ENCODE assay signal across 8 cellular contexts in genomic region chr2:138500592-138501426, GRCh38. TPM values are rescaled to one million over a fixed set of nuclear protein-coding genes. Genes with fewer than 3 reads are reported as not detected.
DNase-seq lines count a peak whose midpoint lies in the region; ATAC-seq and TF ChIP-seq lines count a peak whose summit lies in the region.

No MANE protein-coding gene starts in this region.

- DNase-seq in AG04450 (ENCODE audit: low read depth, low spot score) (no peak), astrocyte of the cerebellum (ENCODE audit: low read depth) (no peak), left colon (peak in 1 of 2 donors; percentile 33), thoracic aorta (ENCODE audit: low spot score) (no peak), GM19238 (ENCODE audit: insufficient read length, low spot score) (no peak), Ammon's horn (ENCODE audit: low spot score) (no peak)

- CTCF ChIA-PET in AG04450 (lab: Charles Lee): interaction anchor here (0.6 to 0.9 kb wide), 5 partner anchors 13 to 537 kb away, joined by 3 to 8 read pairs (median 3); no protein-coding TSS in a partner anchor

- in situ Hi-C loops in astrocyte of the cerebellum (cut with HindIII; ENCODE audit: low sequenced_read_pairs): no loop called here

- H3K27me3 ChIP-seq in AG04450 (ENCODE audit: control insufficient read depth, insufficient read depth, low read length) (no peaks in the 10 kb centered on the region), thoracic aorta (replicated peaks; ENCODE audit: insufficient read depth) (no peaks in the 10 kb centered on the region)

- POLR2A ChIA-PET in AG04450 (lab: Yijun Ruan, JAX): no interaction called here

- H3K36me3 ChIP-seq in thoracic aorta: no peaks in the 10 kb centered on the region

- H3K27ac ChIP-seq in AG04450 (ENCODE audit: low read depth, low read length) (peak overlapping the region; percentile 84), thoracic aorta (peak overlapping the region; percentile 94 to 98)

- peak overlapping the region; percentile 76 for H3K4me3 ChIP-seq in AG04450 (ENCODE audit: low read depth, low read length)
- peak overlapping the region; percentile 80 for H3K4me3 ChIP-seq in astrocyte of the cerebellum (ENCODE audit: low read depth, low read length)
- peak overlapping the region; percentile 87 for H3K4me3 ChIP-seq in thoracic aorta

- intact Hi-C loops in left colon (cut with DNase I, micrococcal nuclease): no loop called here

- TF ChIP-seq CTCF in AG04450 (IDR thresholded peaks at IDR 0.05; ENCODE audit: low read depth, low read length) (no peak), astrocyte of the cerebellum (IDR thresholded peaks at IDR 0.05; ENCODE audit: low read depth, low read length, missing control alignments) (no peak), thoracic aorta (IDR thresholded peaks at IDR 0.05) (no peak)

- H3K9me3 ChIP-seq in AG04450 (ENCODE audit: control insufficient read depth, insufficient read depth, low read length) (no peaks in the 10 kb centered on the region), thoracic aorta (no peaks in the 10 kb centered on the region)

- H3K4me1 ChIP-seq in thoracic aorta (ENCODE audit: control insufficient read depth in 1 of 2, low read depth in 2 of 2): peaks cover 27 to 44% of the 10 kb centered on the region in 2 donors

- ATAC-seq in GM19328 (IDR thresholded peaks at IDR 0.05; ENCODE audit: unreplicated experiment) (peak; percentile 1), HG03571 (IDR thresholded peaks at IDR 0.05; ENCODE audit: unreplicated experiment) (peak; percentile 6), left colon (peak; percentile 25), thoracic aorta (ENCODE audit: insufficient number of reproducible peaks, low FRiP score, low read depth) (peak; percentile 16)

RNA-seq across cellular contexts. Expression of gene SPOPL, which starts 0.8 kb away (rescaled TPM):
- 10.1 and 13.1 TPM in 2 replicates for polyA plus RNA-seq in AG04450 (2011; rRNA removed)
- polyA minus RNA-seq in AG04450 (2011; rRNA and poly(A)+ RNA removed): 8.2 and 13.6 TPM in 2 replicates
- total RNA-seq in left colon (10 to 100 TPM; 32.0 to 34.5 TPM), thoracic aorta (10 to 100 TPM; 28.7 to 46.3 TPM)
